ENCODE assay signal across 8 cellular contexts in the genomic region with DNA sequence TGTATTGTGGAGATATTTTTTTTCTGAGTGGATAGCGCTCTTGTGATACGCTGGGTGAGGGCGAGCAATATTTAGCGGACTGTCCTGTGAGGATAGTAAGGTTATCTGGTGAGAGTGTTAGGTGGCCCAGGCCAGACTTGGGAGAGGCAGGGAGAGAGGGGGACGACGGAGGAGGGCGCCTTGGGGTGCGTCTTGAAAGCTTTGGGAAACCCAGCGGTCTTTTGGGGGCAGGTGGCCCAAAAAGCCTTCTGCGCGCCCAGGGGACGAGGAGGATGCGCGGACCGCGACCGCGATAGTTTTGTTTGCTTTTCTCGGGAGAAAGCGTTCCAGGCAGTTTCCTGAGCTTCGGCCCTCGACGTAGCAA. TPM values are rescaled to one million over a fixed set of nuclear protein-coding genes. Genes with fewer than 3 reads are reported as not detected.
DNase-seq lines count a peak whose midpoint lies in the region; ATAC-seq and TF ChIP-seq lines count a peak whose summit lies in the region.

No MANE protein-coding gene starts in this region.

- peaks cover 26 to 30% of the 10 kb centered on the region in 2 donors for H3K4me1 Mint-ChIP-seq in natural killer cell treated with Interleukin-12 subunit alpha and Interleukin-12 subunit beta and Interleukin-15 and Interleukin-18, amount 100 ng/mL, for 72 hours (ENCODE audit: low read depth in 2 of 2)

- H3K36me3 ChIP-seq in DND-41 (ENCODE audit: insufficient read depth, low read length) (peaks cover 8% of the 10 kb centered on the region), Karpas-422 (ENCODE audit: insufficient read depth, low read length) (0 out of 2 replicates have a peak, but pooled peaks cover 7% of the 10 kb centered on the region), ectodermal cell (ENCODE audit: control insufficient read depth, insufficient read depth, low read length) (no peaks in the 10 kb centered on the region)

- DNase-seq in DND-41 (no peak), Karpas-422 (no peak), COR-L47 (lab: John Stamatoyannopoulos, UW) (no peak), HK-2 (ENCODE audit: unreplicated experiment) (no peak), SHP77 (lab: John Stamatoyannopoulos, UW) (no peak)
- no peak for DNase-seq in natural killer cell treated with Interleukin-12 subunit alpha and Interleukin-12 subunit beta and Interleukin-15 and Interleukin-18, amount 100 ng/mL, for 72 hours (ENCODE audit: low spot score)

- H3K4me1 ChIP-seq in DND-41 (ENCODE audit: insufficient read depth, low read length) (peaks cover 46% of the 10 kb centered on the region), Karpas-422 (ENCODE audit: low read length) (peaks cover 26% of the 10 kb centered on the region), ectodermal cell (ENCODE audit: control insufficient read depth, insufficient read depth, low read length) (peaks cover 19% of the 10 kb centered on the region)

- peak overlapping the region; percentile 91 for H3K4me3 Mint-ChIP-seq in natural killer cell treated with Interleukin-12 subunit alpha and Interleukin-12 subunit beta and Interleukin-15 and Interleukin-18, amount 100 ng/mL, for 72 hours

- H3K9me3 Mint-ChIP-seq in natural killer cell treated with Interleukin-12 subunit alpha and Interleukin-12 subunit beta and Interleukin-15 and Interleukin-18, amount 100 ng/mL, for 72 hours, result no peaks in the 10 kb centered on the region

- no peaks in the 10 kb centered on the region for H3K9me3 ChIP-seq in DND-41 (ENCODE audit: insufficient read depth, low read length, severe bottlenecking)
- H3K9me3 ChIP-seq in Karpas-422 (ENCODE audit: low read length), result no peaks in the 10 kb centered on the region
- H3K9me3 ChIP-seq in ectodermal cell (ENCODE audit: control insufficient read depth, low read length), result no peaks in the 10 kb centered on the region

- H3K9me2 ChIP-seq in Karpas-422 (replicated peaks; ENCODE audit: insufficient read depth, low read length), result no peaks in the 10 kb centered on the region

- H3K27me3 ChIP-seq in DND-41 (ENCODE audit: insufficient read depth, low read length, poor library complexity) (no peaks in the 10 kb centered on the region), Karpas-422 (ENCODE audit: low read length) (no peaks in the 10 kb centered on the region), ectodermal cell (ENCODE audit: control insufficient read depth, insufficient read depth, low read length, poor library complexity, severe bottlenecking) (peaks cover 4% of the 10 kb centered on the region)

- H2AFZ ChIP-seq in DND-41 (ENCODE audit: low read depth, low read length), result peak overlapping the region; percentile 88
- H2AFZ ChIP-seq in Karpas-422 (ENCODE audit: low read length), result peak overlapping the region; percentile 77

- H3K9ac ChIP-seq in DND-41 (ENCODE audit: low read depth, low read length) (peak overlapping the region; percentile 97), Karpas-422 (ENCODE audit: low read length) (peak overlapping the region; percentile 88)

- WGBS in ectodermal cell, 2 experiments, result 12 to 13% methylated on average over 23 of the region's 23 CpGs

- H3K79me2 ChIP-seq in DND-41 (ENCODE audit: insufficient read depth, low read length) (peaks cover 47% of the 10 kb centered on the region), Karpas-422 (ENCODE audit: low read length) (peaks cover 42% of the 10 kb centered on the region)

- H4K20me1 ChIP-seq in DND-41 (ENCODE audit: insufficient read depth, low read length) (peaks cover 3% of the 10 kb centered on the region; the same call in 1 of the 2 replicates), Karpas-422 (ENCODE audit: insufficient read depth, low read depth, low read length) (no peaks in the 10 kb centered on the region; the same call in 1 of the 2 replicates)

- TF ChIP-seq CTCF in DND-41 (IDR thresholded peaks at IDR 0.05; ENCODE audit: borderline replicate concordance, extremely low read depth, low read length, poor library complexity, severe bottlenecking), result no peak

- peak; percentile 2; the same call in 2 of the 3 replicates for ATAC-seq in DND-41 (ENCODE audit: insufficient read depth, low read depth)
- no peak for ATAC-seq in natural killer cell treated with Interleukin-12 subunit alpha and Interleukin-12 subunit beta and Interleukin-15 and Interleukin-18, amount 100 ng/mL, for 72 hours
- no peak for ATAC-seq in HG03025 (IDR thresholded peaks at IDR 0.05; ENCODE audit: low FRiP score, unreplicated experiment)

- peaks cover 5% of the 10 kb centered on the region for H3K36me3 Mint-ChIP-seq in natural killer cell treated with Interleukin-12 subunit alpha and Interleukin-12 subunit beta and Interleukin-15 and Interleukin-18, amount 100 ng/mL, for 72 hours

- H3K27ac ChIP-seq in DND-41 (ENCODE audit: low read length) (peak overlapping the region; percentile 91), Karpas-422 (ENCODE audit: low read length) (no peak overlapping the region), ectodermal cell (ENCODE audit: insufficient read depth, low read depth, low read length, poor library complexity, severe bottlenecking) (peak overlapping the region; percentile 90)

- H3K4me3 ChIP-seq in DND-41 (ENCODE audit: low read depth in 1 of 2, low read length in 2 of 2) (peak overlapping the region; percentile 95 to 96; a peak in 3 of 4 replicates), Karpas-422 (ENCODE audit: low read length) (peak overlapping the region; percentile 81), ectodermal cell (ENCODE audit: insufficient read depth, low read depth, low read length) (peak overlapping the region; percentile 87)

- H3K27me3 Mint-ChIP-seq in natural killer cell treated with Interleukin-12 subunit alpha and Interleukin-12 subunit beta and Interleukin-15 and Interleukin-18, amount 100 ng/mL, for 72 hours, result peaks cover 3 to 6% of the 10 kb centered on the region in 2 donors

- H3K4me2 ChIP-seq in DND-41 (ENCODE audit: insufficient read depth, low read length) (peak overlapping the region; percentile 88), Karpas-422 (ENCODE audit: low read depth, low read length, poor library complexity, severe bottlenecking) (peak overlapping the region; percentile 75)

- H3K27ac Mint-ChIP-seq in natural killer cell treated with Interleukin-12 subunit alpha and Interleukin-12 subunit beta and Interleukin-15 and Interleukin-18, amount 100 ng/mL, for 72 hours, result peak overlapping the region; percentile 76 to 89

RNA-seq across cellular contexts. Expression of a gene that starts 0.5 kb away (rescaled TPM):
- total RNA-seq in Karpas-422 (2014; rRNA removed; shearing (Covaris generic); ENCODE audit: low replicate concordance), result 39.6 and 55.7 TPM in 2 replicates
- polyA plus RNA-seq in ectodermal cell (2013, experiment 1 of 4), result 28.0 TPM
- polyA plus RNA-seq in ectodermal cell (2013, experiment 2 of 4), result 27.2 TPM
- 21.9 TPM for polyA plus RNA-seq in ectodermal cell (2013, experiment 3 of 4)
- polyA plus RNA-seq in ectodermal cell (2013, experiment 4 of 4), result 26.9 TPM
- total RNA-seq in natural killer cell treated with Interleukin-12 subunit alpha and Interleukin-12 subunit beta and Interleukin-15 and Interleukin-18, amount 100 ng/mL, for 72 hours, result 10 to 100 TPM; 16.6 to 34.4 TPM
